ENCODE assay signal across 8 cellular contexts in genomic region chr18:31498450-31499156, GRCh38. TPM values are rescaled to one million over a fixed set of nuclear protein-coding genes. Genes with fewer than 3 reads are reported as not detected.
DNase-seq lines count a peak whose midpoint lies in the region; ATAC-seq and TF ChIP-seq lines count a peak whose summit lies in the region.

No MANE protein-coding gene starts in this region.

- no peak for TF ChIP-seq CTCF in thoracic aorta (IDR thresholded peaks at IDR 0.05)

- peaks cover 34% of the 10 kb centered on the region for H3K27me3 Mint-ChIP-seq in activated naive CD8-positive, alpha-beta T cell treated with anti-CD3 and anti-CD28 coated beads, Interleukin-2, amount 10 ng/mL, durations not matched to agents 7 days and 5 days

- H3K4me3 ChIP-seq in thoracic aorta: peak overlapping the region; percentile 66

- peaks cover 3 to 8% of the 10 kb centered on the region in 2 donors for H3K4me1 ChIP-seq in thoracic aorta (ENCODE audit: control insufficient read depth in 1 of 2, low read depth in 2 of 2)

- H3K4me3 Mint-ChIP-seq in activated naive CD8-positive, alpha-beta T cell treated with anti-CD3 and anti-CD28 coated beads, Interleukin-2, amount 10 ng/mL, durations not matched to agents 7 days and 5 days: peak overlapping the region; percentile 84

- peaks cover 6% of the 10 kb centered on the region for H3K4me1 Mint-ChIP-seq in activated naive CD8-positive, alpha-beta T cell treated with anti-CD3 and anti-CD28 coated beads, Interleukin-2, amount 10 ng/mL, durations not matched to agents 7 days and 5 days

- no peaks in the 10 kb centered on the region for H3K27me3 ChIP-seq in thoracic aorta (replicated peaks; ENCODE audit: insufficient read depth)

- H3K27ac Mint-ChIP-seq in activated naive CD8-positive, alpha-beta T cell treated with anti-CD3 and anti-CD28 coated beads, Interleukin-2, amount 10 ng/mL, durations not matched to agents 7 days and 5 days: no peak overlapping the region

- POLR2A ChIA-PET in activated naive CD8-positive, alpha-beta T cell treated with anti-CD3 and anti-CD28 coated beads, Interleukin-2, amount 10 ng/mL, durations not matched to agents 7 days and 5 days (lab: Charles Lee): no interaction called here

- H3K36me3 ChIP-seq in thoracic aorta: no peaks in the 10 kb centered on the region

- H3K27ac ChIP-seq in thoracic aorta: no peak overlapping the region

- no peaks in the 10 kb centered on the region for H3K9me3 ChIP-seq in thoracic aorta

- peak; percentile 15 for DNase-seq in NCI-H2171 treated with DMSO at 0.1 percent for 48 hours (lab: John Stamatoyannopoulos, UW)
- no peak for DNase-seq in NCI-H2171 (lab: John Stamatoyannopoulos, UW)
- DNase-seq in activated naive CD8-positive, alpha-beta T cell treated with anti-CD3 and anti-CD28 coated beads, Interleukin-2, amount 10 ng/mL, durations not matched to agents 7 days and 5 days: no peak
- peak; percentile 52 for DNase-seq in kidney glomerular epithelial cell (lab: John Stamatoyannopoulos, UW)
- DNase-seq in thoracic aorta (ENCODE audit: low spot score): no peak
- DNase-seq in A172 (ENCODE audit: low spot score): no peak
- DNase-seq in UCSD-AML1 (lab: John Stamatoyannopoulos, UW; ENCODE audit: unreplicated experiment): no peak

- no peaks in the 10 kb centered on the region for H3K36me3 Mint-ChIP-seq in activated naive CD8-positive, alpha-beta T cell treated with anti-CD3 and anti-CD28 coated beads, Interleukin-2, amount 10 ng/mL, durations not matched to agents 7 days and 5 days

- H3K9me3 Mint-ChIP-seq in activated naive CD8-positive, alpha-beta T cell treated with anti-CD3 and anti-CD28 coated beads, Interleukin-2, amount 10 ng/mL, durations not matched to agents 7 days and 5 days: no peaks in the 10 kb centered on the region

- peak; percentile 9 for ATAC-seq in HG03135 (IDR thresholded peaks at IDR 0.05; ENCODE audit: unreplicated experiment)
- no peak for ATAC-seq in activated naive CD8-positive, alpha-beta T cell treated with anti-CD3 and anti-CD28 coated beads, Interleukin-2, amount 10 ng/mL, durations not matched to agents 7 days and 5 days (ENCODE audit: low read depth)
- no peak for ATAC-seq in thoracic aorta (ENCODE audit: insufficient number of reproducible peaks, low FRiP score, low read depth)

RNA-seq across cellular contexts. Expression of gene DSG2, which starts 0.6 kb away (rescaled TPM):
- total RNA-seq in activated naive CD8-positive, alpha-beta T cell treated with anti-CD3 and anti-CD28 coated beads, Interleukin-2, amount 10 ng/mL, durations not matched to agents 7 days and 5 days: under 1 TPM; 0.25 to 0.28 TPM
- 1 to 10 TPM in 1 of 2 donors, under 1 TPM in 1; 0.81 to 2.8 TPM for total RNA-seq in thoracic aorta
- 51.7 and 55.3 TPM in 2 replicates for total RNA-seq in A172 (2014; rRNA removed; shearing (Covaris generic))

RNA-seq across cellular contexts. Expression of gene DSG3, which starts 51.1 kb away (rescaled TPM):
- total RNA-seq in activated naive CD8-positive, alpha-beta T cell treated with anti-CD3 and anti-CD28 coated beads, Interleukin-2, amount 10 ng/mL, durations not matched to agents 7 days and 5 days: not detected
- under 1 TPM in 1 of 2 donors, not detected in 1; 0.27 TPM for total RNA-seq in thoracic aorta
- total RNA-seq in A172 (2014; rRNA removed; shearing (Covaris generic)): 0.07 TPM in 1 of 2 replicates, not detected in the other

Comparison
In these comparisons a context has a peak if more than half of its experiments do, and no peak if none do; other contexts are left out.
1. DNase-seq: peak in NCI-H2171 treated with DMSO at 0.1 percent for 48 hours (single experiment) and kidney glomerular epithelial cell (single experiment); none in NCI-H2171 (single experiment), activated naive CD8-positive, alpha-beta T cell treated with anti-CD3 and anti-CD28 coated beads, Interleukin-2, amount 10 ng/mL, durations not matched to agents 7 days and 5 days (single experiment), thoracic aorta (single experiment), A172 (single experiment) and UCSD-AML1 (single experiment).
2. RNA of gene DSG2, which starts 0.6 kb away (total RNA-seq): 51.7 to 55.3 TPM in A172; 0.81 to 2.8 TPM in thoracic aorta and 0.25 to 0.28 TPM in activated naive CD8-positive, alpha-beta T cell treated with anti-CD3 and anti-CD28 coated beads, Interleukin-2, amount 10 ng/mL, durations not matched to agents 7 days and 5 days; every median in the first group is over 10 times any median in the second.